Comparison of ENCODE assay signal across 31 cellular contexts in the genomic region with DNA sequence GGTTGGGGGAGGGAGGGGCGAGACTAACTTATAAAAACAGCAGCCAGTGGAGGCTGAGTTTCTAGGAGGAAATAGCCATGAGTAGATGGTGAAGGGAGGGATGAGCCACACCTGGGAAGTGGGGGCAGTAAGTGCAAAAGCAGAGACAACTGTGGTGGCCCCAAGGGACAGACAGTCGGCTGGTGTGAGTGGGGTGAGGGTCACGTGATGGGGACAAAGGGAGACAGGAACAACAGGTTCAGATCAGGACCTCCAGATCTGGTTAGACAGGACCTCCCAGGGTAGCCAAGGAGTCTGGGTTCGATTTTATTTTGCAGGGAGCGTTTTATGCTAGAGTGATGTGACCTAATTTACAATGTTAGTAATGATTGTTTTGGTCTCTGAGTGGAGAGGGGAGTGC. TPM values are rescaled to one million over a fixed set of nuclear protein-coding genes. Genes with fewer than 3 reads are reported as not detected.
"Had no signal": no experiment of that assay in that cellular context is flagged by ENCODE, and none has a peak within 500 bp of the region (broad histone marks: within the 10 kb centered on the region; RNA-seq: fewer than 3 reads in every experiment).

No MANE protein-coding gene starts in this region.

- ATAC-seq: activated CD8-positive, alpha-beta memory T cell treated with anti-CD3 and anti-CD28 coated beads, Interleukin-2, amount 10 ng/mL, durations not matched to agents 7 days and 5 days; activated naive CD4-positive, alpha-beta T cell treated with anti-CD3 and anti-CD28 coated beads, Interleukin-2, amount 50 U/mL, for 72 hours; Panc1 had no signal

- H3K36me3 ChIP-seq: adrenal gland, MG63, SJCRH30, WERI-Rb-1 had no signal

- H3K9me3 ChIP-seq: adrenal gland, MG63, SJCRH30 had no signal

- H3K4me1 Mint-ChIP-seq: activated CD4-positive, alpha-beta memory T cell treated with anti-CD3 and anti-CD28 coated beads, Interleukin-2, amount 10 ng/mL, durations not matched to agents 7 days and 5 days had no signal

- H3K4me1 ChIP-seq: adrenal gland, SJCRH30 had no signal

- H3K27ac Mint-ChIP-seq: activated CD4-positive, alpha-beta memory T cell treated with anti-CD3 and anti-CD28 coated beads, Interleukin-2, amount 10 ng/mL, durations not matched to agents 7 days and 5 days; activated CD8-positive, alpha-beta memory T cell treated with anti-CD3 and anti-CD28 coated beads, Interleukin-2, amount 10 ng/mL, durations not matched to agents 7 days and 5 days; activated naive CD4-positive, alpha-beta T cell treated with anti-CD3 and anti-CD28 coated beads, Interleukin-2, amount 50 U/mL, for 72 hours had no signal

- H3K4me3 ChIP-seq: adrenal gland, MG63, SJCRH30, SK-N-MC had no signal

- FAIRE-seq: bronchial epithelial cell had no signal

- H3K36me3 Mint-ChIP-seq: activated CD8-positive, alpha-beta memory T cell treated with anti-CD3 and anti-CD28 coated beads, Interleukin-2, amount 10 ng/mL, durations not matched to agents 7 days and 5 days; activated naive CD4-positive, alpha-beta T cell treated with anti-CD3 and anti-CD28 coated beads, Interleukin-2, amount 50 U/mL, for 72 hours; brain had no signal

- H3K4me3 Mint-ChIP-seq: activated CD4-positive, alpha-beta memory T cell treated with anti-CD3 and anti-CD28 coated beads, Interleukin-2, amount 10 ng/mL, durations not matched to agents 7 days and 5 days; activated CD8-positive, alpha-beta memory T cell treated with anti-CD3 and anti-CD28 coated beads, Interleukin-2, amount 10 ng/mL, durations not matched to agents 7 days and 5 days; brain had no signal

- H3K9me3 Mint-ChIP-seq: activated CD4-positive, alpha-beta memory T cell treated with anti-CD3 and anti-CD28 coated beads, Interleukin-2, amount 10 ng/mL, durations not matched to agents 7 days and 5 days; activated naive CD4-positive, alpha-beta T cell treated with anti-CD3 and anti-CD28 coated beads, Interleukin-2, amount 50 U/mL, for 72 hours; brain had no signal

- DNase-seq: activated CD4-positive, alpha-beta memory T cell treated with anti-CD3 and anti-CD28 coated beads, Interleukin-2, amount 10 ng/mL, durations not matched to agents 7 days and 5 days; activated CD4-positive, alpha-beta T cell treated with anti-CD3 and anti-CD28 coated beads for 1 hour; activated CD4-positive, alpha-beta T cell treated with anti-CD3 and anti-CD28 coated beads for 48 hours; activated CD4-positive, CD25-positive, alpha-beta regulatory T cell; activated CD8-positive, alpha-beta memory T cell treated with anti-CD3 and anti-CD28 coated beads for 24 hours; activated CD8-positive, alpha-beta memory T cell treated with anti-CD3 and anti-CD28 coated beads, Interleukin-2, amount 10 ng/mL, durations not matched to agents 7 days and 5 days; activated CD8-positive, alpha-beta memory T cell treated with anti-CD3 and anti-CD28 coated beads, Interleukin-2, amount 50 U/mL, for 48 hours; activated effector memory CD4-positive, alpha-beta T cell treated with Interleukin-2 at 50 U/mL for 16 hours; activated T-cell treated with anti-CD3 and anti-CD28 coated beads, Interleukin-2, amount 50 U/mL, for 48 hours; adrenal gland; Kasumi-1; MG63; NCI-H1048; NCI-H1105 treated with DMSO at 0.1 percent for 48 hours; NCI-H1436; NCI-H1694 treated with DMSO at 0.1 percent for 48 hours; NCI-H2029; NCI-H345; NCI-H524 treated with DMSO at 0.1 percent for 48 hours; SHP77; SJCRH30; T1000; WERI-Rb-1 had no signal

- H3K27ac ChIP-seq: adrenal gland, SJCRH30, SK-N-MC, WERI-Rb-1 had no signal

RNA-seq across cellular contexts. Expression of gene RPH3A, which starts 8.6 kb away (rescaled TPM):
- total RNA-seq: activated CD4-positive, alpha-beta memory T cell treated with anti-CD3 and anti-CD28 coated beads, Interleukin-2, amount 10 ng/mL, durations not matched to agents 7 days and 5 days; activated CD8-positive, alpha-beta memory T cell treated with anti-CD3 and anti-CD28 coated beads, Interleukin-2, amount 10 ng/mL, durations not matched to agents 7 days and 5 days; activated naive CD4-positive, alpha-beta T cell treated with anti-CD3 and anti-CD28 coated beads, Interleukin-2, amount 50 U/mL, for 72 hours; bronchial epithelial cell; RPMI7951; SJCRH30; T-helper 1 cell treated with Interleukin-12 subunit alpha and Interleukin-12 subunit beta and Interleukin-4 antibody, amounts not matched to agents 30 ng/mL and 1 ng/mL, for 36 hours; T-helper 2 cell treated with Interferon-gamma antibody and Interleukin-4, amounts not matched to agents 100 ng/mL and 5 ng/mL, for 36 hours had no signal
